In genomic region chr9:131198316-131198715, GRCh38 we compare ENCODE assay signal across 18 cellular contexts.
"Had no signal": no experiment of that assay in that cellular context is flagged by ENCODE, and none has a peak within 500 bp of the region (broad histone marks: within the 10 kb centered on the region; RNA-seq: fewer than 3 reads in every experiment).

No MANE protein-coding gene starts in this region.

- DNase-seq: activated CD4-positive, alpha-beta memory T cell treated with anti-CD3 and anti-CD28 coated beads for 36 hours; activated CD4-positive, alpha-beta T cell treated with anti-CD3 and anti-CD28 coated beads, Interleukin-2, amount 10 ng/mL, durations not matched to agents 7 days and 5 days; activated CD4-positive, CD25-positive, alpha-beta regulatory T cell; activated gamma-delta T cell; activated naive CD4-positive, alpha-beta T cell treated with anti-CD3 and anti-CD28 coated beads for 36 hours; activated T-cell treated with anti-CD3 and anti-CD28 coated beads for 4 hours; activated T-cell treated with anti-CD3 and anti-CD28 coated beads, Interleukin-2, amount 50 U/mL, for 48 hours; aorta; KBM-7; NCI-H1048; NCI-H1436 treated with DMSO at 0.1 percent for 48 hours; NCI-H2081; NCI-H526; NCI-H774; T-cell had no signal

- H3K27ac ChIP-seq: SK-N-MC, VCaP had no signal

- FAIRE-seq: bronchial epithelial cell had no signal

- H3K4me3 ChIP-seq: SK-N-MC had no signal
